ENCODE assay signal across 23 cellular contexts in genomic region chr7:23909426-23909825, GRCh38.
"Had no signal": no experiment of that assay in that cellular context is flagged by ENCODE, and none has a peak within 500 bp of the region (broad histone marks: within the 10 kb centered on the region; RNA-seq: fewer than 3 reads in every experiment).

No MANE protein-coding gene starts in this region.

- DNase-seq: stimulated activated CD4-positive, alpha-beta T cell treated with anti-CD3 and anti-CD28 coated beads, Interleukin-2, amount 100 ng/mL, for 48 hours; stimulated activated CD4-positive, alpha-beta T cell treated with anti-CD3 and anti-CD28 coated beads, Interleukin-4, amount 100 ng/mL, for 1 hour; stimulated activated CD4-positive, alpha-beta T cell treated with anti-CD3 and anti-CD28 coated beads, Interleukin-4, amount 100 ng/mL, for 24 hours; stimulated activated CD4-positive, alpha-beta T cell treated with anti-CD3 and anti-CD28 coated beads, Interleukin-4, amount 100 ng/mL, for 4 hours; stimulated activated CD8-positive, alpha-beta memory T cell treated with anti-CD3 and anti-CD28 coated beads, Interleukin-4, amount 100 ng/mL, for 48 hours; stimulated activated naive B cell treated with anti-CD40 and anti-IgM and Interleukin-4, amounts not matched to agents 10 μg/mL and 1 μg/mL and 100 μg/mL, for 72 hours; stimulated activated naive CD4-positive, alpha-beta T cell; stimulated activated naive CD4-positive, alpha-beta T cell treated with Interleukin-2 at 50 U/mL for 16 hours; stimulated activated naive CD8-positive, alpha-beta T cell treated with anti-CD3 and anti-CD28 coated beads, Interleukin-15, amount 100 ng/mL, for 72 hours; stimulated activated naive CD8-positive, alpha-beta T cell treated with anti-CD3 and anti-CD28 coated beads, Interleukin-15, Interleukin-2, amounts not matched to agents 100 U/mL and 50 U/mL, for 24 hours; stomach; substantia nigra; testis; thyroid gland; tibial artery; transverse colon; upper lobe of left lung; upper lobe of right lung; uterus had no signal

- H3K4me3 ChIP-seq: stomach, suprapubic skin, testis, thoracic aorta, thyroid gland, tibial artery, tibial nerve, transverse colon, upper lobe of left lung, upper lobe of right lung, uterus, vagina had no signal

- H3K27ac ChIP-seq: stomach, suprapubic skin, testis, thoracic aorta, thyroid gland, tibial artery, tibial nerve, transverse colon, upper lobe of left lung, upper lobe of right lung, uterus, vagina had no signal

- H3K4me1 ChIP-seq: stomach, suprapubic skin, testis, thyroid gland, tibial artery, tibial nerve, transverse colon, upper lobe of left lung, upper lobe of right lung, uterus, vagina had no signal

- H3K27me3 ChIP-seq: stomach, suprapubic skin, testis, thyroid gland, tibial artery, tibial nerve, transverse colon, upper lobe of left lung, upper lobe of right lung, uterus, vagina had no signal

- H3K9me3 ChIP-seq: stomach, suprapubic skin, testis, thoracic aorta, thyroid gland, tibial artery, tibial nerve, transverse colon, upper lobe of left lung, upper lobe of right lung, uterus, vagina had no signal

- H3K36me3 ChIP-seq: stomach, suprapubic skin, thoracic aorta, thyroid gland, tibial artery, tibial nerve, transverse colon, upper lobe of left lung, upper lobe of right lung, uterus, vagina had no signal
